Comparison of ENCODE assay signal across 8 cellular contexts in genomic region chr7:151057737-151057988, GRCh38. TPM values are rescaled to one million over a fixed set of nuclear protein-coding genes. Genes with fewer than 3 reads are reported as not detected.
A peak's percentile ranks its signal among the peaks of the same experiment; 100 is the strongest.
DNase-seq lines count a peak whose midpoint lies in the region; ATAC-seq, FAIRE-seq and TF ChIP-seq lines count a peak whose summit lies in the region.

TSS of gene CDK5 (minus strand) at chr7:151057897. CDS start at chr7:151057848, 49 bp downstream.

- H4K20me1 ChIP-seq in DND-41 (ENCODE audit: insufficient read depth, low read length) = peaks cover 29% of the 10 kb centered on the region

- H3K36me3 ChIP-seq in DND-41 (ENCODE audit: insufficient read depth, low read length) = peaks cover 18% of the 10 kb centered on the region

- H3K79me2 ChIP-seq in DND-41 (ENCODE audit: insufficient read depth, low read length) = peaks cover 37% of the 10 kb centered on the region

- H3K9me3 ChIP-seq in DND-41 (ENCODE audit: insufficient read depth, low read length, severe bottlenecking) = no peaks in the 10 kb centered on the region

- H3K36me3 Mint-ChIP-seq in osteocyte (ENCODE audit: unreplicated experiment) = no peaks in the 10 kb centered on the region

- ATAC-seq in DND-41 (ENCODE audit: insufficient read depth, low read depth) = no peak

- peak within 1 kb of the TSS; percentile 92 for H2AFZ ChIP-seq in DND-41 (ENCODE audit: low read depth, low read length)

- no peaks in the 10 kb centered on the region for H3K27me3 Mint-ChIP-seq in osteocyte (ENCODE audit: unreplicated experiment)

- peaks cover 43% of the 10 kb centered on the region for H3K4me1 Mint-ChIP-seq in osteocyte (ENCODE audit: unreplicated experiment)

- peak within 1 kb of the TSS; percentile 84 to 85 for H3K4me3 ChIP-seq in DND-41 (ENCODE audit: low read depth in 1 of 2, low read length in 2 of 2)
- peak within 1 kb of the TSS; percentile 71 for H3K4me3 ChIP-seq in epithelial cell of proximal tubule (ENCODE audit: low read depth, low read length)

- H3K9me3 Mint-ChIP-seq in osteocyte (ENCODE audit: unreplicated experiment) = no peaks in the 10 kb centered on the region

- TF ChIP-seq CTCF in DND-41 (IDR thresholded peaks at IDR 0.05; ENCODE audit: borderline replicate concordance, extremely low read depth, low read length, poor library complexity, severe bottlenecking) (no peak), epithelial cell of proximal tubule (conservative IDR thresholded peaks at IDR 0.05; ENCODE audit: low read depth, low read length) (no peak), osteocyte (IDR thresholded peaks at IDR 0.05) (no peak)

- no peak for DNase-seq in DND-41
- no peak for DNase-seq in RPMI7951 (ENCODE audit: low read depth)
- no peak for DNase-seq in epithelial cell of proximal tubule (ENCODE audit: low read depth)
- no peak for DNase-seq in osteocyte (ENCODE audit: extremely low spot score, unreplicated experiment)
- DNase-seq in NCI-H526 (lab: John Stamatoyannopoulos, UW) = no peak
- DNase-seq in NCI-H2081 treated with DMSO at 0.1 percent for 48 hours (lab: John Stamatoyannopoulos, UW) = no peak
- DNase-seq in activated CD4-positive, alpha-beta T cell treated with anti-CD3 and anti-CD28 coated beads for 48 hours = no peak
- DNase-seq in HTR-8/SVneo (ENCODE audit: insufficient read length, low spot score) = no peak

- H3K4me2 ChIP-seq in DND-41 (ENCODE audit: insufficient read depth, low read length) = peak within 1 kb of the TSS; percentile 96

- peak within 1 kb of the TSS; percentile 68 for H3K9ac ChIP-seq in DND-41 (ENCODE audit: low read depth, low read length)

- H3K27me3 ChIP-seq in DND-41 (ENCODE audit: insufficient read depth, low read length, poor library complexity) = no peaks in the 10 kb centered on the region

- peak within 1 kb of the TSS; percentile 92 for H3K27ac ChIP-seq in DND-41 (ENCODE audit: low read length)

- H3K4me3 Mint-ChIP-seq in osteocyte (ENCODE audit: unreplicated experiment) = peak within 1 kb of the TSS; percentile 89

- no peak for FAIRE-seq in HTR-8/SVneo (lab: Jason Lieb, UNC)

- peaks cover 54% of the 10 kb centered on the region for H3K4me1 ChIP-seq in DND-41 (ENCODE audit: insufficient read depth, low read length)

- H3K27ac Mint-ChIP-seq in osteocyte (ENCODE audit: unreplicated experiment) = peak within 1 kb of the TSS; percentile 95

RNA-seq across cellular contexts. Expression of gene CDK5, which starts in this region (rescaled TPM):
- 41.3 and 57.0 TPM in 2 replicates for total RNA-seq in RPMI7951 (2014; rRNA removed; shearing (Covaris generic))
- total RNA-seq in epithelial cell of proximal tubule = 19.3 and 21.1 TPM in 2 replicates
- 18.8 and 23.7 TPM in 2 replicates for total RNA-seq in osteocyte
